1 cellular context compared by ENCODE assay signal in genomic region chr17:48997827-48998556, GRCh38.
TF ChIP-seq lines count a peak whose summit lies in the region.

No MANE protein-coding gene starts in this region.

TF ChIP-seq in H1, 55 proteins besides CTCF, POLR2A, EP300 and RAD21:
- no peak for TF ChIP-seq NANOG (IDR thresholded peaks at IDR 0.05; ENCODE audit: insufficient read depth, low read depth, low read length, poor library complexity, severe bottlenecking)
- TF ChIP-seq EGR1 (IDR thresholded peaks at IDR 0.05; ENCODE audit: borderline replicate concordance, low read depth, low read length), result no peak
- TF ChIP-seq SAP30 (IDR thresholded peaks at IDR 0.05; ENCODE audit: insufficient read depth, insufficient replicate concordance, low read length), result peak; percentile 42
- TF ChIP-seq POLR2AphosphoS5 (IDR thresholded peaks at IDR 0.05; ENCODE audit: low read depth, low read length), result no peak
- peak in 1 of 2 experiments; percentile 37; a peak in 1 of 4 replicates for TF ChIP-seq SIN3A (conservative IDR thresholded peaks at IDR 0.05 in 1 of 2, IDR thresholded peaks at IDR 0.05 in 1 of 2; ENCODE audit: low read depth in 1 of 2, low read length in 2 of 2)
- TF ChIP-seq YY1 (IDR thresholded peaks at IDR 0.05; ENCODE audit: low read depth, low read length), result peak; percentile 38; the same call in 1 of the 2 replicates
- TF ChIP-seq HDAC2 (IDR thresholded peaks at IDR 0.05; ENCODE audit: borderline replicate concordance in 1 of 2, low read depth in 2 of 2, low read length in 2 of 2), result peak in 1 of 2 experiments; percentile 68; a peak in 1 of 4 replicates
- TF ChIP-seq ASH2L (IDR thresholded peaks at IDR 0.05; ENCODE audit: low read length), result peak; percentile 38
